In genomic region chr10:21285207-21285606, GRCh38 we compare ENCODE assay signal across 1 cellular context.
TF ChIP-seq lines count a peak whose summit lies in the region.

No MANE protein-coding gene starts in this region.

TF ChIP-seq in H1, 55 proteins besides CTCF, POLR2A, EP300 and RAD21:
- TF ChIP-seq SUZ12 (IDR thresholded peaks at IDR 0.05; ENCODE audit: low read length) (no peak), TBP (IDR thresholded peaks at IDR 0.05; ENCODE audit: low read depth, low read length) (no peak), HDAC2 (IDR thresholded peaks at IDR 0.05; ENCODE audit: borderline replicate concordance in 1 of 2, low read depth in 2 of 2, low read length in 2 of 2) (no peak), RXRA (IDR thresholded peaks at IDR 0.05; ENCODE audit: insufficient read depth, low read depth, low read length) (no peak), YY1 (IDR thresholded peaks at IDR 0.05; ENCODE audit: low read depth, low read length) (0 out of 2 replicates have a peak, but pooled peaks have one; percentile 17), USF2 (IDR thresholded peaks at IDR 0.05; ENCODE audit: low read length) (no peak)
